Comparison of ENCODE assay signal across 23 cellular contexts in the genomic region with DNA sequence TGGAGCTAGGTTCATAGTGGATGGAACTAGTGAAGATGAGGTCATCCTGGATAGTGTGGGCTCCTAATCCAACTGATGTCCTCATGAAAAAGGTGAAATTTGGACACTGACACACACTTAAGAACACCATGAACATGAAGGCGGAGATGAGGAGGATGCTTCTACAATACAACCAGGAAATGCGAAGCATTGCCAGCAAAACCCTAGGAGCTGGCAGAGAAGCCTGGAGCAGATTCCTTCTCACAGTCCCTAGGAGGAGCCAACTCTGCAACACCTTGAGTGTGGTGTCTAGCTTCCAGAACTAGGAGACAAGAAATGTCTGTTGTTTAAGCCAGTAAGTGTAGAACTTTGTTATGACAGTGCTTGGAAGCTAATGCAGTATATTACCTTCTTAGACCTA.
"Had no signal": no experiment of that assay in that cellular context is flagged by ENCODE, and none has a peak within 500 bp of the region (broad histone marks: within the 10 kb centered on the region; RNA-seq: fewer than 3 reads in every experiment).

No MANE protein-coding gene starts in this region.

- H3K27me3 Mint-ChIP-seq: activated CD4-positive, alpha-beta memory T cell treated with anti-CD3 and anti-CD28 coated beads, Interleukin-2, amount 10 ng/mL, durations not matched to agents 7 days and 5 days; activated CD4-positive, alpha-beta T cell treated with anti-CD3 and anti-CD28 coated beads, Interleukin-2, amount 10 ng/mL, durations not matched to agents 24 days and 14 days; activated naive CD4-positive, alpha-beta T cell treated with anti-CD3 and anti-CD28 coated beads, Interleukin-2, amount 50 U/mL, for 24 hours; T-cell had no signal

- H3K9me3 ChIP-seq: tibial nerve had no signal

- H3K9me3 Mint-ChIP-seq: activated naive CD4-positive, alpha-beta T cell treated with anti-CD3 and anti-CD28 coated beads, Interleukin-2, amount 50 U/mL, for 24 hours had no signal

- H3K27ac ChIP-seq: coronary artery had no signal

- H3K27ac Mint-ChIP-seq: activated CD4-positive, alpha-beta T cell treated with anti-CD3 and anti-CD28 coated beads, Interleukin-2, amount 10 ng/mL, durations not matched to agents 24 days and 14 days; memory B cell; T-helper 2 cell treated with Interferon-gamma antibody and Interleukin-4, amounts not matched to agents 5 μg/mL and 100 μg/mL, for 36 hours had no signal

- H3K36me3 ChIP-seq: heart left ventricle, tibial nerve had no signal

- DNase-seq: activated CD4-positive, alpha-beta memory T cell treated with anti-CD3 and anti-CD28 coated beads, Interleukin-2, amount 10 ng/mL, durations not matched to agents 7 days and 5 days; activated CD4-positive, alpha-beta T cell treated with anti-CD3 and anti-CD28 coated beads, Interleukin-2, amount 10 ng/mL, durations not matched to agents 24 days and 14 days; activated gamma-delta T cell treated with Interleukin-2 at 50 U/mL for 16 hours; activated T-cell treated with anti-CD3 and anti-CD28 coated beads, Interleukin-2, amount 50 U/mL, for 1 hour; aorta; central memory CD4-positive, alpha-beta T cell; heart left ventricle; islet precursor cell; left colon; nucleus accumbens; retina; stimulated activated CD4-positive, alpha-beta T cell treated with anti-CD3 and anti-CD28 coated beads, Interleukin-12 subunit alpha, Interleukin-12 subunit beta, amount 100 ng/mL, for 4 hours; stimulated activated CD4-positive, alpha-beta T cell treated with anti-CD3 and anti-CD28 coated beads, Interleukin-4, amount 100 ng/mL, for 4 hours; stimulated activated naive CD8-positive, alpha-beta T cell treated with anti-CD3 and anti-CD28 coated beads, Interleukin-15, Interleukin-2, amounts not matched to agents 100 U/mL and 50 U/mL, for 24 hours; substantia nigra; T-cell had no signal

- ATAC-seq: activated CD4-positive, CD25-positive, alpha-beta regulatory T cell treated with anti-CD3 and anti-CD28 coated beads, Interleukin-2, amount 50 U/mL, for 24 hours; heart left ventricle; left colon; stimulated activated naive CD8-positive, alpha-beta T cell treated with anti-CD3 and anti-CD28 coated beads, Interleukin-15, Interleukin-2, amounts not matched to agents 100 U/mL and 50 U/mL, for 24 hours had no signal

- H3K4me1 Mint-ChIP-seq: brain had no signal

- H3K4me3 ChIP-seq: coronary artery, heart left ventricle, tibial nerve had no signal

- H3K4me3 Mint-ChIP-seq: activated CD4-positive, alpha-beta memory T cell treated with anti-CD3 and anti-CD28 coated beads, Interleukin-2, amount 10 ng/mL, durations not matched to agents 7 days and 5 days; activated CD4-positive, alpha-beta T cell treated with anti-CD3 and anti-CD28 coated beads, Interleukin-2, amount 10 ng/mL, durations not matched to agents 24 days and 14 days; activated naive CD4-positive, alpha-beta T cell treated with anti-CD3 and anti-CD28 coated beads, Interleukin-2, amount 50 U/mL, for 24 hours; brain; T-helper 2 cell treated with Interferon-gamma antibody and Interleukin-4, amounts not matched to agents 5 μg/mL and 100 μg/mL, for 36 hours had no signal
